Comparison of ENCODE assay signal across 8 cellular contexts in genomic region chr6:2990179-2990931, GRCh38. TPM values are rescaled to one million over a fixed set of nuclear protein-coding genes. Genes with fewer than 3 reads are reported as not detected.
DNase-seq lines count a peak whose midpoint lies in the region; ATAC-seq, FAIRE-seq and TF ChIP-seq lines count a peak whose summit lies in the region.

No MANE protein-coding gene starts in this region.

- no peak for ATAC-seq in HG03378 (IDR thresholded peaks at IDR 0.05; ENCODE audit: unreplicated experiment)

- DNase-seq in NCI-H146 (lab: John Stamatoyannopoulos, UW) (peak; percentile 37), NCI-H146 treated with DMSO at 0.1 percent for 48 hours (lab: John Stamatoyannopoulos, UW; ENCODE audit: unreplicated experiment) (no peak), NCI-H526 (lab: John Stamatoyannopoulos, UW) (peak; percentile 46 to 47), astrocyte (ENCODE audit: low read depth) (peak; percentile 62), islet precursor cell (peak; percentile 76), amniotic stem cell (lab: John Stamatoyannopoulos, UW) (no peak)
- peak; percentile 39 for DNase-seq in stimulated activated CD8-positive, alpha-beta memory T cell treated with anti-CD3 and anti-CD28 coated beads, Interleukin-4, amount 100 ng/mL, for 48 hours

- no peaks in the 10 kb centered on the region for H3K9me3 ChIP-seq in astrocyte (ENCODE audit: insufficient read depth, low read depth, low read length)

- peak overlapping the region; percentile 91 for H3K9ac ChIP-seq in astrocyte (ENCODE audit: low read length)

- peak overlapping the region; percentile 100 for H3K27ac Mint-ChIP-seq in astrocyte (ENCODE audit: unreplicated experiment)

- H3K4me1 ChIP-seq in astrocyte (ENCODE audit: insufficient read depth, low read length) = peaks cover 33% of the 10 kb centered on the region

- H3K4me3 ChIP-seq in astrocyte (ENCODE audit: insufficient read depth, low read depth, low read length) = peak overlapping the region; percentile 74

- H3K36me3 Mint-ChIP-seq in astrocyte (ENCODE audit: low read depth, unreplicated experiment) = no peaks in the 10 kb centered on the region

- TF ChIP-seq CTCF in astrocyte (IDR thresholded peaks at IDR 0.05; ENCODE audit: insufficient read depth, low read depth, low read length) = no peak

- H2AFZ ChIP-seq in astrocyte (ENCODE audit: low read depth, low read length) = peak overlapping the region; percentile 61

- peak overlapping the region; percentile 94 for H3K4me3 Mint-ChIP-seq in astrocyte (ENCODE audit: unreplicated experiment)

- H3K4me1 Mint-ChIP-seq in astrocyte (ENCODE audit: low read depth, unreplicated experiment) = peaks cover 23% of the 10 kb centered on the region

- FAIRE-seq in astrocyte (lab: Jason Lieb, UNC) = no peak

- no peaks in the 10 kb centered on the region for H3K9me3 Mint-ChIP-seq in astrocyte (ENCODE audit: unreplicated experiment)

- no peaks in the 10 kb centered on the region for H3K27me3 ChIP-seq in astrocyte (ENCODE audit: insufficient read depth, low read length)

- H3K27ac ChIP-seq in astrocyte (ENCODE audit: low read depth, low read length) = peak overlapping the region; percentile 96

- no peaks in the 10 kb centered on the region for H4K20me1 ChIP-seq in astrocyte (ENCODE audit: insufficient read depth, low read length)

- H3K36me3 ChIP-seq in astrocyte (ENCODE audit: insufficient read depth, low read length) = no peaks in the 10 kb centered on the region

- H3K27me3 Mint-ChIP-seq in astrocyte (ENCODE audit: low read depth, unreplicated experiment) = no peaks in the 10 kb centered on the region

- H3K79me2 ChIP-seq in astrocyte (ENCODE audit: insufficient read depth, low read length) = no peaks in the 10 kb centered on the region

- peak overlapping the region; percentile 87 for H3K4me2 ChIP-seq in astrocyte (ENCODE audit: low read length)

RNA-seq across cellular contexts. Expression of gene NQO2, which starts 9.3 kb away (rescaled TPM):
- total RNA-seq in astrocyte = 9.4 and 12.4 TPM in 2 replicates

RNA-seq across cellular contexts. Expression of gene SERPINB6, which starts 19.0 kb away (rescaled TPM):
- total RNA-seq in astrocyte = 68.4 and 75.3 TPM in 2 replicates

Comparison
In these comparisons a context has a peak if more than half of its experiments do, and no peak if none do; other contexts are left out.
1. DNase-seq: peak in NCI-H146 (single experiment), NCI-H526 (2 of 2), astrocyte (single experiment), islet precursor cell (single experiment) and stimulated activated CD8-positive, alpha-beta memory T cell treated with anti-CD3 and anti-CD28 coated beads, Interleukin-4, amount 100 ng/mL, for 48 hours (single experiment); none in NCI-H146 treated with DMSO at 0.1 percent for 48 hours (single experiment) and amniotic stem cell (single experiment).